Comparison of ENCODE assay signal across 26 cellular contexts in genomic region chr3:65128346-65128745, GRCh38.
"Had no signal": no experiment of that assay in that cellular context is flagged by ENCODE, and none has a peak within 500 bp of the region (broad histone marks: within the 10 kb centered on the region; RNA-seq: fewer than 3 reads in every experiment).

No MANE protein-coding gene starts in this region.

- H3K27me3 ChIP-seq: body of pancreas, esophagus squamous epithelium, heart left ventricle, left lung, neutrophil, ovary, tibial artery had no signal

- H3K36me3 ChIP-seq: esophagus squamous epithelium, heart left ventricle, left lung, lower lobe of right lung, neutrophil, ovary, tibial artery, WERI-Rb-1 had no signal

- H3K4me1 ChIP-seq: body of pancreas, heart left ventricle, left lung, lower lobe of right lung had no signal

- ATAC-seq: activated CD4-positive, CD25-positive, alpha-beta regulatory T cell treated with anti-CD3 and anti-CD28 coated beads, Interleukin-2, amount 50 U/mL, for 24 hours; body of pancreas; heart left ventricle; left lung; lower lobe of right lung; mucosa of descending colon; sciatic nerve; stimulated activated effector memory CD8-positive, alpha-beta T cell treated with anti-CD3 and anti-CD28 coated beads, Interleukin-12 subunit alpha, Interleukin-12 subunit beta, amount 100 ng/mL, for 72 hours; T-helper 17 cell had no signal

- FAIRE-seq: endothelial cell of umbilical vein, small intestine had no signal

- DNase-seq: activated CD4-positive, alpha-beta T cell treated with anti-CD3 and anti-CD28 coated beads for 48 hours; activated CD4-positive, alpha-beta T cell treated with anti-CD3 and anti-CD28 coated beads, Interleukin-2, amount 50 U/mL, for 48 hours; activated CD8-positive, alpha-beta memory T cell treated with anti-CD3 and anti-CD28 coated beads for 24 hours; activated effector memory CD4-positive, alpha-beta T cell treated with Interleukin-2 at 50 U/mL for 16 hours; activated naive CD4-positive, alpha-beta T cell treated with Interleukin-2 at 50 U/mL for 16 hours; aorta; body of pancreas; cortex of kidney; esophagus squamous epithelium; heart left ventricle; left lung; lower lobe of right lung; mucosa of descending colon; ovary; retina; small intestine; stimulated activated CD4-positive, alpha-beta T cell treated with anti-CD3 and anti-CD28 coated beads, Interleukin-4, amount 100 ng/mL, for 24 hours; T-helper 17 cell; T1000; tibial artery; WERI-Rb-1 had no signal

- H3K9me3 ChIP-seq: body of pancreas, esophagus squamous epithelium, heart left ventricle, lower lobe of right lung, mucosa of descending colon, neutrophil, ovary, tibial artery had no signal

- H3K4me3 ChIP-seq: body of pancreas, esophagus squamous epithelium, heart left ventricle, left lung, lower lobe of right lung, mucosa of descending colon, ovary, tibial artery had no signal

- H3K27ac ChIP-seq: body of pancreas, esophagus squamous epithelium, heart left ventricle, left lung, lower lobe of right lung, neutrophil, ovary, tibial artery, WERI-Rb-1 had no signal
